ENCODE assay signal across 1 cellular context in the genomic region with DNA sequence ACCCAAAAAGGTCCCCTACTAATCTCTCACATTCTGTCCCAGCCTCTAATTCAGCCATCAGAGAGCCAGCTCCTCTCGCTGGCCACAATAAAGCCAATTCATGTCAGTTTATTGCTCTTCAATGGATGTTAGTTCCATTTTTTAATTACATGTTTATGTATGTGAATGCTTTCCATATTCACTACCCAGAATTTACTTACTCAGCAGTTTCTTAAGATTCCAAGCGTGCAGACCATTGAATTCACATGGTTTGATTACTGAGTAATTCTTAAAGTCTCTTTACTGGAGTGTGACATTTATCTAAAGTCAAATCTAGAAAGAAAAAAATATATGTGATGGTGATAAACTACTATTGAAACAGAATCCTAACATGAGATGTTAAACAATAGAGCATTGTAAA.
TF ChIP-seq lines count a peak whose summit lies in the region.

No MANE protein-coding gene starts in this region.

TF ChIP-seq in IMR-90, 13 proteins besides CTCF, POLR2A, EP300 and RAD21 (continued from another document):
- TF ChIP-seq, protein P1, sequence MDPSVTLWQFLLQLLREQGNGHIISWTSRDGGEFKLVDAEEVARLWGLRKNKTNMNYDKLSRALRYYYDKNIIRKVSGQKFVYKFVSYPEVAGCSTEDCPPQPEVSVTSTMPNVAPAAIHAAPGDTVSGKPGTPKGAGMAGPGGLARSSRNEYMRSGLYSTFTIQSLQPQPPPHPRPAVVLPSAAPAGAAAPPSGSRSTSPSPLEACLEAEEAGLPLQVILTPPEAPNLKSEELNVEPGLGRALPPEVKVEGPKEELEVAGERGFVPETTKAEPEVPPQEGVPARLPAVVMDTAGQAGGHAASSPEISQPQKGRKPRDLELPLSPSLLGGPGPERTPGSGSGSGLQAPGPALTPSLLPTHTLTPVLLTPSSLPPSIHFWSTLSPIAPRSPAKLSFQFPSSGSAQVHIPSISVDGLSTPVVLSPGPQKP (IDR thresholded peaks at IDR 0.05; ENCODE audit: borderline replicate concordance, low read depth, low read length), result no peak
- TF ChIP-seq MAFK (IDR thresholded peaks at IDR 0.05; ENCODE audit: low read depth, low read length) (peak; percentile 97), BHLHE40 (IDR thresholded peaks at IDR 0.05; ENCODE audit: low read depth, low read length) (no peak), SMC3 (IDR thresholded peaks at IDR 0.05; ENCODE audit: low read depth, low read length) (no peak), CEBPB (IDR thresholded peaks at IDR 0.05; ENCODE audit: low read depth, low read length) (no peak), MAZ (IDR thresholded peaks at IDR 0.05; ENCODE audit: borderline replicate concordance, low read depth, low read length) (no peak), FOS (IDR thresholded peaks at IDR 0.05; ENCODE audit: low read depth, low read length) (no peak)
